ENCODE assay signal across 1 cellular context in genomic region chr18:38718365-38718901, GRCh38.
TF ChIP-seq lines count a peak whose summit lies in the region.

No MANE protein-coding gene starts in this region.

TF ChIP-seq in HepG2, 621 proteins besides CTCF, POLR2A, EP300 and RAD21 (continued from another document):
- TF ChIP-seq TRAFD1 (CRISPR knock-in tag; IDR thresholded peaks at IDR 0.05; ENCODE audit: borderline replicate concordance) = no peak
- no peak for TF ChIP-seq NR2F6 (IDR thresholded peaks at IDR 0.05)
- TF ChIP-seq NR2F6 (CRISPR knock-in tag; IDR thresholded peaks at IDR 0.05) = no peak
- no peak for TF ChIP-seq ZNF337 (CRISPR knock-in tag; IDR thresholded peaks at IDR 0.05; ENCODE audit: borderline replicate concordance, low read depth)
- no peak for TF ChIP-seq EZH2 (conservative IDR thresholded peaks at IDR 0.05; ENCODE audit: low read depth, low read length)
- no peak for TF ChIP-seq GMEB1 (CRISPR knock-in tag; IDR thresholded peaks at IDR 0.05; ENCODE audit: borderline replicate concordance)
- TF ChIP-seq RXRB (CRISPR knock-in tag; IDR thresholded peaks at IDR 0.05; ENCODE audit: borderline replicate concordance) = no peak
- TF ChIP-seq ZBTB42 (CRISPR knock-in tag; IDR thresholded peaks at IDR 0.05) = no peak
- TF ChIP-seq KLF9 (CRISPR knock-in tag; IDR thresholded peaks at IDR 0.05; ENCODE audit: low read depth) = no peak
